In the genomic region with DNA sequence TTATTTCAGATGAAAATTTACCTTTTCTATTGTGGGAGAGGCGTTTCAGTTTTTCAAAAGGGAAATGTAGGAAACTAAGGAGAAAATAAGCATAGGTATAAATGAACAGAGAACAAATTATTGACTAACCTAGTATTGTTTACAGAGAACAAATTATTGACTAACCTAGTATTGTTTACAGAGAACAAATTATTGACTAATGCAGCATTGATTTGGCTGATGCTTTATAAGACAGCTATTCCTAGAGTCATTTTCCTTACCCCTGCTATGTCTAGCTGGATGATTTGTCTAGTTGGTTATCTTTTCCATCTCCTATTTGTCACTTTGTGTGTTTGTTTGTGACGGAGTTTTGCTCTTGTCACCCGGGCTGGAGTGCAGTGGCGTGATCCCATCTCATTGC, we compare ENCODE assay signal across 22 cellular contexts.
"Had no signal": no experiment of that assay in that cellular context is flagged by ENCODE, and none has a peak within 500 bp of the region (broad histone marks: within the 10 kb centered on the region; RNA-seq: fewer than 3 reads in every experiment).

No MANE protein-coding gene starts in this region.

- H3K27ac Mint-ChIP-seq: activated CD8-positive, alpha-beta T cell treated with anti-CD3 and anti-CD28 coated beads, Interleukin-2, amount 10 ng/mL, durations not matched to agents 7 days and 5 days; activated naive CD4-positive, alpha-beta T cell treated with anti-CD3 and anti-CD28 coated beads, Interleukin-2, amount 50 U/mL, for 72 hours; activated T-helper 17 cell treated with anti-CD3 and anti-CD28 coated beads, Interleukin-2, amount 50 U/mL, for 72 hours; dendritic cell treated with granulocyte-macrophage colony-stimulating factor and Interleukin-4, amounts not matched to agents 40 ng/mL and 50 ng/mL, for 4 days; stimulated activated memory B cell treated with anti-CD40 and anti-IgM and Interleukin-4, amounts not matched to agents 10 μg/mL and 1 μg/mL and 100 μg/mL, for 72 hours had no signal

- H3K4me1 ChIP-seq: ascending aorta, heart right ventricle, lower lobe of right lung, stomach, suprapubic skin, tibial nerve had no signal

- H3K27ac ChIP-seq: ascending aorta, brain microvascular endothelial cell, heart right ventricle, lower lobe of right lung, stomach, suprapubic skin, tibial nerve, WERI-Rb-1 had no signal

- H3K9me3 ChIP-seq: ascending aorta, heart right ventricle, lower lobe of right lung, stomach, suprapubic skin, tibial nerve had no signal

- H3K4me3 Mint-ChIP-seq: activated CD8-positive, alpha-beta T cell treated with anti-CD3 and anti-CD28 coated beads, Interleukin-2, amount 10 ng/mL, durations not matched to agents 7 days and 5 days; activated T-helper 17 cell treated with anti-CD3 and anti-CD28 coated beads, Interleukin-2, amount 50 U/mL, for 72 hours; dendritic cell treated with granulocyte-macrophage colony-stimulating factor and Interleukin-4, amounts not matched to agents 40 ng/mL and 50 ng/mL, for 4 days; naive B cell; stimulated activated memory B cell treated with anti-CD40 and anti-IgM and Interleukin-4, amounts not matched to agents 10 μg/mL and 1 μg/mL and 100 μg/mL, for 72 hours had no signal

- DNase-seq: activated CD4-positive, alpha-beta T cell treated with anti-CD3 and anti-CD28 coated beads for 1 hour; activated CD4-positive, alpha-beta T cell treated with anti-CD3 and anti-CD28 coated beads, Interleukin-2, amount 50 U/mL, for 1 hour; activated CD8-positive, alpha-beta T cell treated with anti-CD3 and anti-CD28 coated beads, Interleukin-2, amount 10 ng/mL, durations not matched to agents 7 days and 5 days; brain microvascular endothelial cell; caudate nucleus; effector CD4-positive, alpha-beta T cell; heart right ventricle; left colon; lower lobe of right lung; mesendoderm; naive B cell; right cardiac atrium; stimulated activated CD4-positive, alpha-beta T cell treated with anti-CD3 and anti-CD28 coated beads, Interleukin-12 subunit alpha, Interleukin-12 subunit beta, amount 100 ng/mL, for 4 hours; stomach; WERI-Rb-1 had no signal

- H3K27me3 ChIP-seq: ascending aorta, brain microvascular endothelial cell, heart right ventricle, stomach, suprapubic skin, tibial nerve had no signal

- H3K4me1 Mint-ChIP-seq: naive B cell; stimulated activated memory B cell treated with anti-CD40 and anti-IgM and Interleukin-4, amounts not matched to agents 10 μg/mL and 1 μg/mL and 100 μg/mL, for 72 hours had no signal

- ATAC-seq: activated CD8-positive, alpha-beta T cell treated with anti-CD3 and anti-CD28 coated beads, Interleukin-2, amount 10 ng/mL, durations not matched to agents 7 days and 5 days; activated naive CD4-positive, alpha-beta T cell treated with anti-CD3 and anti-CD28 coated beads, Interleukin-2, amount 50 U/mL, for 72 hours; activated T-helper 17 cell treated with anti-CD3 and anti-CD28 coated beads, Interleukin-2, amount 50 U/mL, for 72 hours; heart right ventricle; left colon; lower lobe of right lung; right cardiac atrium; stimulated activated memory B cell treated with anti-CD40 and anti-IgM and Interleukin-4, amounts not matched to agents 10 μg/mL and 1 μg/mL and 100 μg/mL, for 72 hours had no signal

- H3K4me3 ChIP-seq: ascending aorta, heart right ventricle, lower lobe of right lung, stomach, suprapubic skin, tibial nerve had no signal

- H3K27me3 Mint-ChIP-seq: activated T-helper 17 cell treated with anti-CD3 and anti-CD28 coated beads, Interleukin-2, amount 50 U/mL, for 72 hours; dendritic cell treated with granulocyte-macrophage colony-stimulating factor and Interleukin-4, amounts not matched to agents 40 ng/mL and 50 ng/mL, for 4 days; naive B cell; stimulated activated memory B cell treated with anti-CD40 and anti-IgM and Interleukin-4, amounts not matched to agents 10 μg/mL and 1 μg/mL and 100 μg/mL, for 72 hours had no signal

- H3K9me3 Mint-ChIP-seq: activated naive CD4-positive, alpha-beta T cell treated with anti-CD3 and anti-CD28 coated beads, Interleukin-2, amount 50 U/mL, for 72 hours; activated T-helper 17 cell treated with anti-CD3 and anti-CD28 coated beads, Interleukin-2, amount 50 U/mL, for 72 hours; dendritic cell treated with granulocyte-macrophage colony-stimulating factor and Interleukin-4, amounts not matched to agents 40 ng/mL and 50 ng/mL, for 4 days; naive B cell; stimulated activated memory B cell treated with anti-CD40 and anti-IgM and Interleukin-4, amounts not matched to agents 10 μg/mL and 1 μg/mL and 100 μg/mL, for 72 hours had no signal
